Comparison of ENCODE assay signal across 8 cellular contexts in the genomic region with DNA sequence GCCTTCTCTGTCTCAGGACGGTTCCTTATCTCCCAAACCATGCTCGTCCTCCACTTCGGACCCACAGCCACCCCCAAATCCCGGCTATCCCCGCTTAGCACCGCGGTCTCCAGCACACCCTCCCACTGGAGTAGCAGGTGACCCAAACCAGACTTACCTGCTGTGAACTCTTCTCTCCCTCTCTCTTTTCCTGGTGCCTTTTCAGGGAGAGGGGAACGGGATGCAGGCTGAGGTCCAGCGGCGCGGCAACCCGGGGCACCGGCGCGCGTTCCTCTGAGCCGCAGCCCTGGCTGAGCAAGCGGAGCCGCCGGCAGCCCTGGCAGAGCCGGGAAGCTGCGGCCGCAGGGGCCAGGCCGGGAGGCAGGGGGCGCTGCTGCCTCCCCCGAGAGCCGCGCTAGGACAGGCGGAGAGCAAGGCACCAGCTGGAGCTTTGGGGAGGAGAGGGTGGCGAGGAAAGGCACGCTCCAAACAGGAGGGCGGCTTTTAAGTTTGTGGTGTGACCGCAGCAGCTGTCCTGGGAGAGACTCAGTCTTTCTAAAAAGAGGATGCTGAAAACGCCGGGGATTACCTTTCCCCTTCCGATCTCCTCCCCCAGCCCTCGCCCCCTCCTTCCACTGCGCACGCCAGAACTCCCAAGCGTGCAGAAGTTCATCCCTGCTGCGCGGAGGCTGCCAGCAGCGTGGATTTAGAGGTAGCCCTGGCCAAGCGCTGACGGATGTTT. TPM values are rescaled to one million over a fixed set of nuclear protein-coding genes. Genes with fewer than 3 reads are reported as not detected.
A peak's percentile ranks its signal among the peaks of the same experiment; 100 is the strongest.
DNase-seq lines count a peak whose midpoint lies in the region; ATAC-seq and TF ChIP-seq lines count a peak whose summit lies in the region.

A gene (minus strand): TSS at position 536 of the 721 bp plus-strand sequence. CDS start 65,165 bp downstream, outside the sequence.

- peak within 1 kb of the TSS; percentile 63 for H3K4me3 ChIP-seq in IMR-90 (ENCODE audit: insufficient read depth, low read depth, low read length)
- H3K4me3 ChIP-seq in Panc1 (ENCODE audit: low read depth in 2 of 2, low read length in 2 of 2): peak within 1 kb of the TSS; percentile 65 to 67
- H3K4me3 ChIP-seq in colonic mucosa: peak within 1 kb of the TSS; percentile 39

- peak; percentile 33 for DNase-seq in NCI-H510A treated with DMSO at 0.1 percent for 48 hours (lab: John Stamatoyannopoulos, UW)
- DNase-seq in NCI-H510A (lab: John Stamatoyannopoulos, UW): no peak
- peak; percentile 82 for DNase-seq in IMR-90
- no peak for DNase-seq in Panc1 (ENCODE audit: low read depth, low spot score)
- peak; percentile 46 for DNase-seq in colonic mucosa
- DNase-seq in kidney tubule cell (ENCODE audit: low spot score): peak; percentile 82
- peak; percentile 73 for DNase-seq in stimulated activated naive B cell treated with anti-CD40 and anti-IgM and Interleukin-4, amounts not matched to agents 10 μg/mL and 1 μg/mL and 100 μg/mL, for 72 hours

- no peak within 1 kb of the TSS for H2BK5ac ChIP-seq in IMR-90 (ENCODE audit: low read depth, low read length, poor library complexity, severe bottlenecking)

- H3K27ac ChIP-seq in IMR-90 (ENCODE audit: insufficient read depth, low read length) (peak within 1 kb of the TSS; percentile 3; the same call in 1 of the 2 replicates), Panc1 (ENCODE audit: low read length) (peak within 1 kb of the TSS; percentile 72), colonic mucosa (peak within 1 kb of the TSS; percentile 12)

- H3K14ac ChIP-seq in IMR-90 (replicated peaks; ENCODE audit: low read depth, low read length): peak within 1 kb of the TSS; percentile 31; the same call in 1 of the 2 replicates

- ATAC-seq in GM21737 (IDR thresholded peaks at IDR 0.05; ENCODE audit: unreplicated experiment) (peak; percentile 98), IMR-90 (ENCODE audit: low read depth) (peak; percentile 93), Panc1 (peak; percentile 97)
- ATAC-seq in stimulated activated naive B cell treated with anti-CD40 and anti-IgM and Interleukin-4, amounts not matched to agents 10 μg/mL and 1 μg/mL and 100 μg/mL, for 72 hours (replicated peaks): peak; percentile 94 to 95

- H3K79me1 ChIP-seq in IMR-90 (ENCODE audit: low read depth in 1 of 2, low read length in 2 of 2): no peaks in the 10 kb centered on the region

- peak within 1 kb of the TSS; percentile 1; the same call in 1 of the 3 replicates for H2BK15ac ChIP-seq in IMR-90 (ENCODE audit: low read depth, low read length)

- H3K9me3 ChIP-seq in IMR-90 (ENCODE audit: control insufficient read depth, insufficient read depth, low read length): no peaks in the 10 kb centered on the region
- no peaks in the 10 kb centered on the region for H3K9me3 ChIP-seq in Panc1 (ENCODE audit: control insufficient read depth, insufficient read depth, low read depth, low read length)
- no peaks in the 10 kb centered on the region for H3K9me3 ChIP-seq in colonic mucosa

- H3K23ac ChIP-seq in IMR-90 (ENCODE audit: low read depth, low read length): peak within 1 kb of the TSS; percentile 8

- peaks cover 44 to 49% of the 10 kb centered on the region in 2 donors for H3K27me3 Mint-ChIP-seq in stimulated activated naive B cell treated with anti-CD40 and anti-IgM and Interleukin-4, amounts not matched to agents 10 μg/mL and 1 μg/mL and 100 μg/mL, for 72 hours

- peak; percentile 83 for TF ChIP-seq RAD21 in IMR-90 (IDR thresholded peaks at IDR 0.05; ENCODE audit: low read length)

- H3K4me2 ChIP-seq in IMR-90 (ENCODE audit: low read depth, low read length): peak within 1 kb of the TSS; percentile 85

- H3K27ac Mint-ChIP-seq in stimulated activated naive B cell treated with anti-CD40 and anti-IgM and Interleukin-4, amounts not matched to agents 10 μg/mL and 1 μg/mL and 100 μg/mL, for 72 hours: peak within 1 kb of the TSS; percentile 75

- H2AK5ac ChIP-seq in IMR-90 (ENCODE audit: low read depth, low read length): no peak within 1 kb of the TSS

- dilution Hi-C loops in IMR-90 (cut with HindIII; ENCODE audit: low sequenced_read_pairs, unreplicated experiment): no loop called here

- H2AFZ ChIP-seq in IMR-90 (replicated peaks; ENCODE audit: low read length, poor library complexity): peak within 1 kb of the TSS; percentile 90

- 2% methylated on average over 7 of the region's 45 CpGs; no CpG with 5 or more reads in 1 of the 2 experiments for WGBS in IMR-90 (ENCODE audit: extremely low coverage in 2 of 2, insufficient read length in 1 of 2), 2 experiments

- H3K56ac ChIP-seq in IMR-90 (ENCODE audit: extremely low read depth, insufficient read depth, low read length): peak within 1 kb of the TSS; percentile 48; the same call in 1 of the 2 replicates

- H3K36me3 ChIP-seq in IMR-90 (ENCODE audit: control insufficient read depth, insufficient read depth, low read length) (no peaks in the 10 kb centered on the region), Panc1 (ENCODE audit: control insufficient read depth, insufficient read depth, low read length) (no peaks in the 10 kb centered on the region; the same call in 1 of the 2 replicates), colonic mucosa (no peaks in the 10 kb centered on the region)

- H2BK20ac ChIP-seq in IMR-90 (ENCODE audit: low read depth, low read length): peak within 1 kb of the TSS; percentile 57

- in situ Hi-C loops in IMR-90 (cut with MboI; ENCODE audit: low sequenced_read_pairs) (loop anchor here (5.0 to 10.0 kb wide), 5 partner anchors 134 to 1252 kb away; no protein-coding TSS in a partner anchor), Panc1 (cut with HindIII; ENCODE audit: low pct_unique_long_range_greater_than_20kb, low sequenced_read_pairs) (no loop called here)

- H3K9me1 ChIP-seq in IMR-90 (ENCODE audit: insufficient read depth, low read length): peaks cover 5% of the 10 kb centered on the region; the same call in 1 of the 2 replicates

- BruUV-seq in IMR-90 (replicated peaks; lab: Mats Ljungman, UMichigan) (no TSS peak), Panc1 (replicated peaks; lab: Mats Ljungman, UMichigan) (no TSS peak)

- no peaks in the 10 kb centered on the region for H3K36me3 Mint-ChIP-seq in stimulated activated naive B cell treated with anti-CD40 and anti-IgM and Interleukin-4, amounts not matched to agents 10 μg/mL and 1 μg/mL and 100 μg/mL, for 72 hours

- POLR2A ChIA-PET in IMR-90 (lab: Charles Lee; ENCODE audit: unreplicated experiment) (no interaction called here), Panc1 (lab: Charles Lee) (no interaction called here)

- intact Hi-C loops in IMR-90 (cut with micrococcal nuclease): loop anchor here (1.0 to 5.0 kb wide), 5 partner anchors 278 to 666 kb away; no protein-coding TSS in a partner anchor
- intact Hi-C loops in Panc1 (cut with micrococcal nuclease; ENCODE audit: unreplicated experiment): loop anchor here (5.0 to 10.0 kb wide), 3 partner anchors 144 to 568 kb away; no protein-coding TSS in a partner anchor
- intact Hi-C loops in colonic mucosa (cut with DNase I): no loop called here

- H3K4me1 ChIP-seq in IMR-90 (ENCODE audit: control insufficient read depth, insufficient read depth, low read length): peaks cover 1% of the 10 kb centered on the region; the same call in 1 of the 2 replicates
- peaks cover 9% of the 10 kb centered on the region for H3K4me1 ChIP-seq in Panc1 (ENCODE audit: control insufficient read depth, insufficient read depth, low read length)
- no peaks in the 10 kb centered on the region for H3K4me1 ChIP-seq in colonic mucosa

- no peak for TF ChIP-seq POLR2A in IMR-90 (IDR thresholded peaks at IDR 0.05; ENCODE audit: low read depth, low read length)

- H3K4me1 Mint-ChIP-seq in stimulated activated naive B cell treated with anti-CD40 and anti-IgM and Interleukin-4, amounts not matched to agents 10 μg/mL and 1 μg/mL and 100 μg/mL, for 72 hours: peaks cover 22 to 29% of the 10 kb centered on the region in 2 donors

- no peaks in the 10 kb centered on the region for H4K20me1 ChIP-seq in IMR-90 (ENCODE audit: insufficient read depth, low read length)

- no peak within 1 kb of the TSS; the same call in 1 of the 2 replicates for H3K18ac ChIP-seq in IMR-90 (ENCODE audit: low read depth, low read length)

- CTCF ChIA-PET in IMR-90 (lab: Yijun Ruan, JAX): interaction anchor here (0.6 to 2.4 kb wide), 18 partner anchors 10 to 576 kb away, joined by 3 to 21 read pairs (median 4); no protein-coding TSS in a partner anchor
- CTCF ChIA-PET in Panc1 (lab: Charles Lee): interaction anchor here (0.7 kb wide), 1 partner anchor 152 kb away, joined by 3 read pairs; no protein-coding TSS in a partner anchor

- H4K5ac ChIP-seq in IMR-90 (ENCODE audit: low read depth, low read length): no peak within 1 kb of the TSS

- H3K27me3 ChIP-seq in IMR-90 (ENCODE audit: control insufficient read depth, insufficient read depth, low read length) (peaks cover 4% of the 10 kb centered on the region), Panc1 (ENCODE audit: control insufficient read depth, insufficient read depth, low read length) (peaks cover 6% of the 10 kb centered on the region), colonic mucosa (peaks cover 21% of the 10 kb centered on the region)

- H4K91ac ChIP-seq in IMR-90 (ENCODE audit: insufficient read depth, low read depth, low read length): peak within 1 kb of the TSS; percentile 2

- H3K4me3 Mint-ChIP-seq in stimulated activated naive B cell treated with anti-CD40 and anti-IgM and Interleukin-4, amounts not matched to agents 10 μg/mL and 1 μg/mL and 100 μg/mL, for 72 hours: peak within 1 kb of the TSS; percentile 88 to 95

- H4K8ac ChIP-seq in IMR-90 (ENCODE audit: low read depth in 2 of 2, low read length in 2 of 2): no peak within 1 kb of the TSS; a peak in 1 of 4 replicates

- TF ChIP-seq CTCF in IMR-90 (conservative IDR thresholded peaks at IDR 0.05; ENCODE audit: low read depth, low read length) (peak; percentile 95), Panc1 (IDR thresholded peaks at IDR 0.05) (peak; percentile 89), colonic mucosa (IDR thresholded peaks at IDR 0.05) (peak; percentile 57)

- no peaks in the 10 kb centered on the region for H3K9me3 Mint-ChIP-seq in stimulated activated naive B cell treated with anti-CD40 and anti-IgM and Interleukin-4, amounts not matched to agents 10 μg/mL and 1 μg/mL and 100 μg/mL, for 72 hours

- peak within 1 kb of the TSS; percentile 39 for H2BK120ac ChIP-seq in IMR-90 (ENCODE audit: low read depth, low read length)

- H3K9ac ChIP-seq in IMR-90 (ENCODE audit: low read depth, low read length) (peak within 1 kb of the TSS; percentile 34), colonic mucosa (ENCODE audit: low read depth in 2 of 2, low read length in 2 of 2) (peak within 1 kb of the TSS in 1 of 2 donors; percentile 50)

- peak within 1 kb of the TSS; percentile 50 for H3K4ac ChIP-seq in IMR-90 (ENCODE audit: low read depth, low read length)

- peak within 1 kb of the TSS; percentile 33 for H2AK9ac ChIP-seq in IMR-90 (replicated peaks; ENCODE audit: low read depth, low read length, poor library complexity)

TF ChIP-seq in IMR-90, 13 proteins besides CTCF, POLR2A, EP300 and RAD21 (continues in another document):
- TF ChIP-seq MAFK (IDR thresholded peaks at IDR 0.05; ENCODE audit: low read depth, low read length): no peak

RNA-seq across cellular contexts. Expression of the gene that starts here (rescaled TPM):
- total RNA-seq in IMR-90 (2012; rRNA removed): 10.8 and 13.6 TPM in 2 replicates
- 2.7 and 2.9 TPM in 2 replicates for polyA plus RNA-seq in IMR-90 (2012; rRNA removed)
- 0.70 and 0.74 TPM in 2 replicates for polyA plus RNA-seq in IMR-90 (2012; cell fraction: cytosol; rRNA removed)
- polyA plus RNA-seq in IMR-90 (2012; cell fraction: nucleus; rRNA removed; ENCODE audit: low replicate concordance): 0.54 and 4.1 TPM in 2 replicates
- 11.5 TPM for total RNA-seq in Panc1 (2021; ENCODE audit: unreplicated experiment)
- 6.6 TPM for polyA plus RNA-seq in Panc1 (2012; ENCODE audit: insufficient read length)
- total RNA-seq in colonic mucosa: 1 to 10 TPM in 1 of 2 donors, under 1 TPM in 1; 0.86 to 2.6 TPM

Comparison
In these comparisons a context has a peak if more than half of its experiments do, and no peak if none do; other contexts are left out.
1. DNase-seq: peak in NCI-H510A treated with DMSO at 0.1 percent for 48 hours (single experiment), IMR-90 (single experiment), colonic mucosa (single experiment), kidney tubule cell (single experiment) and stimulated activated naive B cell treated with anti-CD40 and anti-IgM and Interleukin-4, amounts not matched to agents 10 μg/mL and 1 μg/mL and 100 μg/mL, for 72 hours (single experiment); none in NCI-H510A (single experiment) and Panc1 (single experiment).
2. H3K27ac ChIP-seq: peak in every context shown above with its lines; median percentile 72 in Panc1; 12 in colonic mucosa; 3 in IMR-90.
3. Peak in every context shown above with its lines, with median percentiles within 50 percentile points of each other: ATAC-seq, H3K4me3 ChIP-seq and CTCF ChIP-seq.